Comparison of ENCODE assay signal across 10 cellular contexts in the genomic region with DNA sequence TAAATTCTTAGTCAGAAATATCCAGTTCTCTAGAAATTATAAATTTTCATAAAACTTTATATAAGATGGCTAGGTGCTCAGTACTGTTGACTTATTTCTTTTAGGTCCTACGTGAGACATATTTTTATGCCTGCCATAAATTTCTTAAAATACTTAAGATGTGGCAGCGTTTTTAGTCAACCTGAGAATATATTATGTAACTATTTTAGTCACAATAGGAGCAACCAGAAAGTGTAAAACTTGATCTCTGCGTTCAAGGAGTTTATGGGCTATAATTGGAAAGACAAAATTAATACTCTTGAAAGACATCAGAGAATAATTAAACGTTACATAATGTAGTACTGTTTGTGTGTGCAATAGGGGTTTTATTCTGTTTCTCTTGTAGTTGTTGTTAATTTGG.
"Had no signal": no experiment of that assay in that cellular context is flagged by ENCODE, and none has a peak within 500 bp of the region (broad histone marks: within the 10 kb centered on the region; RNA-seq: fewer than 3 reads in every experiment).

No MANE protein-coding gene starts in this region.

- DNase-seq: GM23248, GOT3, H7, HFFc6, KBM-7 had no signal

- H3K36me3 ChIP-seq: HAP-1 had no signal

- H2AFZ ChIP-seq: GM23248 had no signal

- H3K9ac ChIP-seq: GM23248, KMS-11 had no signal

- H3K27ac ChIP-seq: GM23248, HL-60, KMS-11 had no signal

- H3K4me3 ChIP-seq: GM23248, HAP-1 had no signal

- H3K9me3 ChIP-seq: HAP-1 had no signal

- H3K4me2 ChIP-seq: KMS-11 had no signal

- H3K4me1 ChIP-seq: HAP-1 had no signal

- ATAC-seq: HCT116, HepG2 had no signal

- FAIRE-seq: HepG2 had no signal
